8 cellular contexts compared by ENCODE assay signal in genomic region chr9:130128251-130128650, GRCh38. TPM values are rescaled to one million over a fixed set of nuclear protein-coding genes. Genes with fewer than 3 reads are reported as not detected.
A peak's percentile ranks its signal among the peaks of the same experiment; 100 is the strongest.
DNase-seq lines count a peak whose midpoint lies in the region; ATAC-seq and TF ChIP-seq lines count a peak whose summit lies in the region.

No MANE protein-coding gene starts in this region.

- no peaks in the 10 kb centered on the region for H4K20me1 ChIP-seq in GM23248 (ENCODE audit: insufficient read depth)

- peaks cover 17 to 57% (median 44%) of the 10 kb centered on the region in 4 donors for H3K4me1 Mint-ChIP-seq in CD4-positive, CD25-positive, alpha-beta regulatory T cell
- peaks cover 58% of the 10 kb centered on the region for H3K4me1 Mint-ChIP-seq in activated naive CD4-positive, alpha-beta T cell treated with anti-CD3 and anti-CD28 coated beads, Interleukin-2, amount 10 ng/mL, durations not matched to agents 7 days and 5 days
- peaks cover 42 to 63% of the 10 kb centered on the region in 2 donors for H3K4me1 Mint-ChIP-seq in stimulated activated naive B cell treated with anti-CD40 and anti-IgM and Interleukin-4, amounts not matched to agents 10 μg/mL and 1 μg/mL and 100 μg/mL, for 72 hours

- H3F3A ChIP-seq in GM23248 (ENCODE audit: insufficient read depth), result peaks cover 17% of the 10 kb centered on the region; the same call in 1 of the 2 replicates

- no peaks in the 10 kb centered on the region for H3K9me2 ChIP-seq in GM23248 (ENCODE audit: insufficient read depth)

- H3K9me3 Mint-ChIP-seq in CD4-positive, CD25-positive, alpha-beta regulatory T cell, result no peaks in the 10 kb centered on the region
- H3K9me3 Mint-ChIP-seq in activated naive CD4-positive, alpha-beta T cell treated with anti-CD3 and anti-CD28 coated beads, Interleukin-2, amount 10 ng/mL, durations not matched to agents 7 days and 5 days, result no peaks in the 10 kb centered on the region
- H3K9me3 Mint-ChIP-seq in stimulated activated naive B cell treated with anti-CD40 and anti-IgM and Interleukin-4, amounts not matched to agents 10 μg/mL and 1 μg/mL and 100 μg/mL, for 72 hours, result peaks cover 0 to 2% of the 10 kb centered on the region in 2 donors

- H3K79me2 ChIP-seq in GM23248 (ENCODE audit: insufficient read depth), result no peaks in the 10 kb centered on the region

- no peak overlapping the region for H3K9ac ChIP-seq in GM23248

- H3K27ac ChIP-seq in CD4-positive, CD25-positive, alpha-beta regulatory T cell (ENCODE audit: insufficient read depth, low read length, poor library complexity, severe bottlenecking), result peak overlapping the region; percentile 95
- H3K27ac ChIP-seq in GM23248 (peak overlapping the region; percentile 73), SJCRH30 (peak overlapping the region; percentile 76), mesodermal cell (ENCODE audit: low read depth, low read length, severe bottlenecking) (peak overlapping the region; percentile 87)

- H3K4me2 ChIP-seq in GM23248 (ENCODE audit: unreplicated experiment), result no peak overlapping the region

- no peak for TF ChIP-seq CTCF in GM13976 (IDR thresholded peaks at IDR 0.05; ENCODE audit: borderline replicate concordance, control extremely low read depth, extremely low read depth, insufficient read depth, missing control alignments)

- in situ Hi-C loops in GM23248 (cut with MboI) (no loop called here), GM13976 (cut with MboI; ENCODE audit: low sequenced_read_pairs, unreplicated experiment) (no loop called here)

- ATAC-seq in CD4-positive, CD25-positive, alpha-beta regulatory T cell (ENCODE audit: low read depth in 2 of 2), result peak; percentile 95
- ATAC-seq in stimulated activated naive B cell treated with anti-CD40 and anti-IgM and Interleukin-4, amounts not matched to agents 10 μg/mL and 1 μg/mL and 100 μg/mL, for 72 hours (replicated peaks), result peak; percentile 79 to 84

- no peaks in the 10 kb centered on the region for H3K27me3 Mint-ChIP-seq in CD4-positive, CD25-positive, alpha-beta regulatory T cell
- no peaks in the 10 kb centered on the region for H3K27me3 Mint-ChIP-seq in activated naive CD4-positive, alpha-beta T cell treated with anti-CD3 and anti-CD28 coated beads, Interleukin-2, amount 10 ng/mL, durations not matched to agents 7 days and 5 days
- no peaks in the 10 kb centered on the region for H3K27me3 Mint-ChIP-seq in stimulated activated naive B cell treated with anti-CD40 and anti-IgM and Interleukin-4, amounts not matched to agents 10 μg/mL and 1 μg/mL and 100 μg/mL, for 72 hours

- H3K4me3 Mint-ChIP-seq in CD4-positive, CD25-positive, alpha-beta regulatory T cell, result peak overlapping the region; percentile 76 to 95 (median 84)
- peak overlapping the region; percentile 62 for H3K4me3 Mint-ChIP-seq in activated naive CD4-positive, alpha-beta T cell treated with anti-CD3 and anti-CD28 coated beads, Interleukin-2, amount 10 ng/mL, durations not matched to agents 7 days and 5 days
- peak overlapping the region; percentile 79 to 84 for H3K4me3 Mint-ChIP-seq in stimulated activated naive B cell treated with anti-CD40 and anti-IgM and Interleukin-4, amounts not matched to agents 10 μg/mL and 1 μg/mL and 100 μg/mL, for 72 hours

- WGBS in GM23248 (ENCODE audit: low coverage in 1 of 2, low lambda C conversion rate in 2 of 2, missing lambda C conversion rate in 2 of 2), 2 experiments, result 87 to 88% methylated on average over 6 of the region's 6 CpGs
- 79 to 95% methylated on average over 4 of the region's 6 CpGs for WGBS in mesodermal cell (ENCODE audit: insufficient coverage in 2 of 2), 2 experiments

- H3K27ac Mint-ChIP-seq in CD4-positive, CD25-positive, alpha-beta regulatory T cell, result peak overlapping the region; percentile 96 to 98 (median 97)
- H3K27ac Mint-ChIP-seq in activated naive CD4-positive, alpha-beta T cell treated with anti-CD3 and anti-CD28 coated beads, Interleukin-2, amount 10 ng/mL, durations not matched to agents 7 days and 5 days, result peak overlapping the region; percentile 97
- peak overlapping the region; percentile 100 for H3K27ac Mint-ChIP-seq in stimulated activated naive B cell treated with anti-CD40 and anti-IgM and Interleukin-4, amounts not matched to agents 10 μg/mL and 1 μg/mL and 100 μg/mL, for 72 hours

- CTCF ChIA-PET in activated naive CD4-positive, alpha-beta T cell treated with anti-CD3 and anti-CD28 coated beads, Interleukin-2, amount 10 ng/mL, durations not matched to agents 7 days and 5 days (lab: Charles Lee), result interaction anchor here (1.2 to 4.8 kb wide), 4 partner anchors 9 to 21 kb away, joined by 3 to 21 read pairs (median 8); no protein-coding TSS in a partner anchor

- H3K36me3 ChIP-seq in CD4-positive, CD25-positive, alpha-beta regulatory T cell (ENCODE audit: control insufficient read depth, insufficient read depth, low read length), result peaks cover 5% of the 10 kb centered on the region
- H3K36me3 ChIP-seq in GM23248 (ENCODE audit: low read depth) (peaks cover 14% of the 10 kb centered on the region; the same call in 1 of the 2 replicates), SJCRH30 (peaks cover 11% of the 10 kb centered on the region), mesodermal cell (ENCODE audit: control insufficient read depth, insufficient read depth, low read length) (peaks cover 61% of the 10 kb centered on the region)

- H3K27me3 ChIP-seq in CD4-positive, CD25-positive, alpha-beta regulatory T cell (ENCODE audit: control insufficient read depth, insufficient read depth, low read length), result no peaks in the 10 kb centered on the region
- H3K27me3 ChIP-seq in GM23248 (replicated peaks; ENCODE audit: insufficient read depth) (no peaks in the 10 kb centered on the region), SJCRH30 (no peaks in the 10 kb centered on the region)

- no peak overlapping the region for H2AFZ ChIP-seq in GM23248

- peak overlapping the region; percentile 81 for H3K4me3 ChIP-seq in CD4-positive, CD25-positive, alpha-beta regulatory T cell (ENCODE audit: low read depth, low read length)
- no peak overlapping the region for H3K4me3 ChIP-seq in GM23248
- H3K4me3 ChIP-seq in SJCRH30, result no peak overlapping the region
- H3K4me3 ChIP-seq in mesodermal cell (ENCODE audit: extremely low read depth, insufficient read depth, low read length, poor library complexity, severe bottlenecking), result no peak overlapping the region

- no peaks in the 10 kb centered on the region for H3K9me3 ChIP-seq in CD4-positive, CD25-positive, alpha-beta regulatory T cell (ENCODE audit: control insufficient read depth in 2 of 2, low read length in 2 of 2)
- H3K9me3 ChIP-seq in GM23248 (ENCODE audit: low read depth) (no peaks in the 10 kb centered on the region), SJCRH30 (replicated peaks) (no peaks in the 10 kb centered on the region), mesodermal cell (ENCODE audit: control insufficient read depth, low read length) (no peaks in the 10 kb centered on the region)

- H3K36me3 Mint-ChIP-seq in CD4-positive, CD25-positive, alpha-beta regulatory T cell, result peaks cover 17% of the 10 kb centered on the region
- H3K36me3 Mint-ChIP-seq in activated naive CD4-positive, alpha-beta T cell treated with anti-CD3 and anti-CD28 coated beads, Interleukin-2, amount 10 ng/mL, durations not matched to agents 7 days and 5 days, result peaks cover 50% of the 10 kb centered on the region
- peaks cover 39 to 43% of the 10 kb centered on the region in 2 donors for H3K36me3 Mint-ChIP-seq in stimulated activated naive B cell treated with anti-CD40 and anti-IgM and Interleukin-4, amounts not matched to agents 10 μg/mL and 1 μg/mL and 100 μg/mL, for 72 hours

- peak; percentile 64 to 94 (median 84) for DNase-seq in CD4-positive, CD25-positive, alpha-beta regulatory T cell
- no peak for DNase-seq in GM23248
- no peak for DNase-seq in SJCRH30
- DNase-seq in activated naive CD4-positive, alpha-beta T cell treated with anti-CD3 and anti-CD28 coated beads, Interleukin-2, amount 10 ng/mL, durations not matched to agents 7 days and 5 days, result peak; percentile 86
- peak; percentile 75 for DNase-seq in stimulated activated naive B cell treated with anti-CD40 and anti-IgM and Interleukin-4, amounts not matched to agents 10 μg/mL and 1 μg/mL and 100 μg/mL, for 72 hours
- DNase-seq in HuH-7.5 (ENCODE audit: low spot score), result no peak
- no peak for DNase-seq in GM13976 (ENCODE audit: low spot score)

- H3K4me1 ChIP-seq in CD4-positive, CD25-positive, alpha-beta regulatory T cell (ENCODE audit: control insufficient read depth, insufficient read depth, low read length, poor library complexity, severe bottlenecking), result peaks cover 41% of the 10 kb centered on the region
- H3K4me1 ChIP-seq in GM23248 (ENCODE audit: insufficient read depth) (peaks cover 10% of the 10 kb centered on the region), SJCRH30 (peaks cover 33% of the 10 kb centered on the region), mesodermal cell (ENCODE audit: control insufficient read depth, insufficient read depth, low read length, poor library complexity, severe bottlenecking) (peaks cover 22% of the 10 kb centered on the region)

RNA-seq across cellular contexts. Expression of gene NCS1, which starts 44.0 kb away (rescaled TPM):
- total RNA-seq in CD4-positive, CD25-positive, alpha-beta regulatory T cell, result 0.22 TPM
- not detected for polyA plus RNA-seq in CD4-positive, CD25-positive, alpha-beta regulatory T cell
- total RNA-seq in GM23248 (2014; rRNA removed; shearing (Covaris generic)), result 32.2 and 33.0 TPM in 2 replicates
- polyA plus RNA-seq in GM23248 (2016; fragmentation: Nextera tagmentation; extraction: Ambion mirVana), result 4.7 and 5.7 TPM in 2 replicates
- total RNA-seq in SJCRH30 (2014; rRNA removed; shearing (Covaris generic)), result 86.2 and 89.2 TPM in 2 replicates
- 36.6 TPM for polyA plus RNA-seq in mesodermal cell (2013, experiment 1 of 2)
- 33.8 TPM for polyA plus RNA-seq in mesodermal cell (2013, experiment 2 of 2)

Comparison
In these comparisons a context has a peak if more than half of its experiments do, and no peak if none do; other contexts are left out.
1. DNase-seq: peak in CD4-positive, CD25-positive, alpha-beta regulatory T cell (3 of 3), activated naive CD4-positive, alpha-beta T cell treated with anti-CD3 and anti-CD28 coated beads, Interleukin-2, amount 10 ng/mL, durations not matched to agents 7 days and 5 days (single experiment) and stimulated activated naive B cell treated with anti-CD40 and anti-IgM and Interleukin-4, amounts not matched to agents 10 μg/mL and 1 μg/mL and 100 μg/mL, for 72 hours (single experiment); none in GM23248 (single experiment), SJCRH30 (0 of 2), HuH-7.5 (single experiment) and GM13976 (single experiment).
2. RNA of gene NCS1, which starts 44.0 kb away (total RNA-seq): 86.2 to 89.2 TPM in SJCRH30 and 32.2 to 33.0 TPM in GM23248; 0.22 TPM in CD4-positive, CD25-positive, alpha-beta regulatory T cell (single experiment); every median in the first group is over 10 times any median in the second.
3. Peak in every context shown above with its lines, with median percentiles within 50 percentile points of each other: H3K27ac ChIP-seq, H3K27ac Mint-ChIP-seq and H3K4me3 Mint-ChIP-seq.